Comparison of ENCODE assay signal across 9 cellular contexts in genomic region chr2:73877071-73877802, GRCh38. TPM values are rescaled to one million over a fixed set of nuclear protein-coding genes. Genes with fewer than 3 reads are reported as not detected.
DNase-seq lines count a peak whose midpoint lies in the region; ATAC-seq and TF ChIP-seq lines count a peak whose summit lies in the region.
"Had no signal": no experiment of that assay in that cellular context is flagged by ENCODE, and none has a peak within 500 bp of the region (broad histone marks: within the 10 kb centered on the region; RNA-seq: fewer than 3 reads in every experiment).

No MANE protein-coding gene starts in this region.

- H2BK15ac ChIP-seq in H9 (ENCODE audit: low read depth, low read length), result no peak overlapping the region

- H2BK12ac ChIP-seq in H9 (ENCODE audit: insufficient read length, low read depth, low read length), result no peak overlapping the region

- H4K20me1 ChIP-seq in Loucy (ENCODE audit: insufficient read depth, low read length, poor library complexity, severe bottlenecking) (no peaks in the 10 kb centered on the region), H9 (ENCODE audit: control insufficient read depth, insufficient read depth, insufficient read length) (no peaks in the 10 kb centered on the region)

- no peak overlapping the region for H2BK120ac ChIP-seq in H9 (ENCODE audit: low read depth, low read length, poor library complexity, severe bottlenecking)

- ATAC-seq in naive thymus-derived CD4-positive, alpha-beta T cell, result peak; percentile 74

- H3K18ac ChIP-seq in H9 (ENCODE audit: insufficient read length, low read depth, low read length), result no peak overlapping the region

- H3K4me2 ChIP-seq in Loucy (ENCODE audit: low read depth, low read length, poor library complexity, severe bottlenecking), result no peak overlapping the region
- no peak overlapping the region for H3K4me2 ChIP-seq in H9 (ENCODE audit: insufficient read depth, insufficient read length, low read length)

- H2BK5ac ChIP-seq in H9 (ENCODE audit: insufficient read length, low read length), result no peak overlapping the region

- no peak overlapping the region for H4K8ac ChIP-seq in H9 (replicated peaks; ENCODE audit: insufficient read length, low read depth, low read length)

- CTCF ChIA-PET in naive thymus-derived CD4-positive, alpha-beta T cell (lab: Charles Lee), result no interaction called here
- CTCF ChIA-PET in activated CD4-positive, alpha-beta memory T cell treated with anti-CD3 and anti-CD28 coated beads for 36 hours (lab: Charles Lee), result no interaction called here

- H3K36me3 Mint-ChIP-seq in naive thymus-derived CD4-positive, alpha-beta T cell, result peaks cover 0 to 8% (median 4%) of the 10 kb centered on the region in 5 donors
- no peaks in the 10 kb centered on the region for H3K36me3 Mint-ChIP-seq in activated CD4-positive, alpha-beta memory T cell treated with anti-CD3 and anti-CD28 coated beads for 36 hours
- no peaks in the 10 kb centered on the region for H3K36me3 Mint-ChIP-seq in H9 (ENCODE audit: insufficient read depth in 1 of 3, low read depth in 3 of 3)

- H3K23me2 ChIP-seq in H9 (ENCODE audit: insufficient read length, low read depth, low read length, poor library complexity, severe bottlenecking), result no peaks in the 10 kb centered on the region

- peak overlapping the region; percentile 47; the same call in 1 of the 2 replicates for H2AFZ ChIP-seq in Loucy (ENCODE audit: low read length)
- H2AFZ ChIP-seq in H9 (ENCODE audit: low read length), result no peak overlapping the region

- H3K27ac Mint-ChIP-seq in naive thymus-derived CD4-positive, alpha-beta T cell, result no peak overlapping the region
- H3K27ac Mint-ChIP-seq in activated CD4-positive, alpha-beta memory T cell treated with anti-CD3 and anti-CD28 coated beads for 36 hours, result no peak overlapping the region
- no peak overlapping the region for H3K27ac Mint-ChIP-seq in H9

- intact Hi-C loops in naive thymus-derived CD4-positive, alpha-beta T cell (cut with micrococcal nuclease), result no loop called here
- intact Hi-C loops in activated CD4-positive, alpha-beta memory T cell treated with anti-CD3 and anti-CD28 coated beads for 36 hours (cut with micrococcal nuclease), result no loop called here

- no peak overlapping the region for H3K56ac ChIP-seq in H9 (ENCODE audit: insufficient read length, low read depth, low read length)

- peaks cover 0 to 9% (median 0%) of the 10 kb centered on the region in 7 donors for H3K4me1 Mint-ChIP-seq in naive thymus-derived CD4-positive, alpha-beta T cell
- H3K4me1 Mint-ChIP-seq in activated CD4-positive, alpha-beta memory T cell treated with anti-CD3 and anti-CD28 coated beads for 36 hours (ENCODE audit: low read depth), result no peaks in the 10 kb centered on the region
- H3K4me1 Mint-ChIP-seq in H9, result no peaks in the 10 kb centered on the region

- no peak overlapping the region for H3K23ac ChIP-seq in H9 (ENCODE audit: insufficient read length, low read depth, low read length)

- POLR2A ChIA-PET in naive thymus-derived CD4-positive, alpha-beta T cell (lab: Charles Lee), result no interaction called here
- POLR2A ChIA-PET in activated CD4-positive, alpha-beta memory T cell treated with anti-CD3 and anti-CD28 coated beads for 36 hours (lab: Charles Lee), result no interaction called here

- no peak overlapping the region for H3K27ac ChIP-seq in naive thymus-derived CD4-positive, alpha-beta T cell (ENCODE audit: low read depth, low read length)
- no peak overlapping the region for H3K27ac ChIP-seq in H9 (ENCODE audit: insufficient read length, low read depth, low read length)

- H2BK20ac ChIP-seq in H9 (ENCODE audit: low read depth, low read length, poor library complexity, severe bottlenecking), result no peak overlapping the region

- H3K27me3 ChIP-seq in Loucy (ENCODE audit: insufficient read depth, low read length, poor library complexity, severe bottlenecking) (no peaks in the 10 kb centered on the region), H9 (ENCODE audit: insufficient read depth, low read length) (no peaks in the 10 kb centered on the region)
- no peaks in the 10 kb centered on the region for H3K27me3 ChIP-seq in naive thymus-derived CD4-positive, alpha-beta T cell (ENCODE audit: control insufficient read depth in 2 of 2, insufficient read depth in 2 of 2, low read length in 2 of 2)

- H3K14ac ChIP-seq in H9 (ENCODE audit: insufficient read depth, low read length), result no peak overlapping the region

- H3K4me1 ChIP-seq in Loucy (ENCODE audit: insufficient read depth, low read length, poor library complexity, severe bottlenecking), result no peaks in the 10 kb centered on the region
- H3K4me1 ChIP-seq in naive thymus-derived CD4-positive, alpha-beta T cell (ENCODE audit: control insufficient read depth in 2 of 2, insufficient read depth in 2 of 2, low read length in 2 of 2), result no peaks in the 10 kb centered on the region
- no peaks in the 10 kb centered on the region for H3K4me1 ChIP-seq in H9 (ENCODE audit: insufficient read depth, low read length)

- no peak overlapping the region for H2AK5ac ChIP-seq in H9 (ENCODE audit: insufficient read length, low read length)

- DNase-seq in GF-D8 (lab: John Stamatoyannopoulos, UW), result peak; percentile 37
- peak; percentile 9 for DNase-seq in RPMI8226
- no peak for DNase-seq in naive thymus-derived CD4-positive, alpha-beta T cell
- no peak for DNase-seq in activated CD4-positive, alpha-beta T cell treated with anti-CD3 and anti-CD28 coated beads for 4 hours
- DNase-seq in activated CD4-positive, alpha-beta memory T cell treated with anti-CD3 and anti-CD28 coated beads for 36 hours, result no peak
- DNase-seq in stimulated activated CD4-positive, alpha-beta T cell treated with anti-CD3 and anti-CD28 coated beads, Interleukin-1b, Interleukin-23, amount 100 ng/mL, for 48 hours, result no peak
- no peak for DNase-seq in H9
- DNase-seq: kidney glomerular epithelial cell had no signal

- H3T11ph ChIP-seq in H9 (ENCODE audit: low read length), result no peak overlapping the region

- no peaks in the 10 kb centered on the region for H3K9me2 ChIP-seq in Loucy (replicated peaks; ENCODE audit: low read depth, low read length)

- no peak for TF ChIP-seq CTCF in Loucy (conservative IDR thresholded peaks at IDR 0.05; ENCODE audit: low read length)
- no peak for TF ChIP-seq CTCF in H9 (conservative IDR thresholded peaks at IDR 0.05)

- no peaks in the 10 kb centered on the region for H3K9me3 ChIP-seq in Loucy (ENCODE audit: insufficient read depth, low read depth, low read length)
- H3K9me3 ChIP-seq in naive thymus-derived CD4-positive, alpha-beta T cell (ENCODE audit: control insufficient read depth in 2 of 3, low read length in 3 of 3), result no peaks in the 10 kb centered on the region
- H3K9me3 ChIP-seq in H9 (ENCODE audit: control insufficient read depth, low read depth, low read length), result no peaks in the 10 kb centered on the region

- H3K9ac ChIP-seq in Loucy (ENCODE audit: low read depth, low read length, poor library complexity, severe bottlenecking), result no peak overlapping the region
- no peak overlapping the region for H3K9ac ChIP-seq in H9 (ENCODE audit: extremely low read depth, insufficient read length, low read length)

- no peak overlapping the region for H3K4me3 Mint-ChIP-seq in naive thymus-derived CD4-positive, alpha-beta T cell
- H3K4me3 Mint-ChIP-seq in activated CD4-positive, alpha-beta memory T cell treated with anti-CD3 and anti-CD28 coated beads for 36 hours, result no peak overlapping the region
- H3K4me3 Mint-ChIP-seq in H9, result no peak overlapping the region

- no peaks in the 10 kb centered on the region for H3K36me3 ChIP-seq in Loucy (ENCODE audit: insufficient read depth, low read length)
- no peaks in the 10 kb centered on the region for H3K36me3 ChIP-seq in naive thymus-derived CD4-positive, alpha-beta T cell (ENCODE audit: control insufficient read depth in 2 of 3, insufficient read depth in 3 of 3, low read length in 3 of 3)

- H3K79me2 ChIP-seq in Loucy (ENCODE audit: insufficient read depth, low read length) (no peaks in the 10 kb centered on the region), H9 (ENCODE audit: insufficient read depth, low read length) (no peaks in the 10 kb centered on the region)

- no peak overlapping the region for H4K91ac ChIP-seq in H9 (ENCODE audit: insufficient read length, low read depth, low read length)

- no peaks in the 10 kb centered on the region for H3F3A ChIP-seq in Loucy (ENCODE audit: low read depth)

- H3K9me3 Mint-ChIP-seq in naive thymus-derived CD4-positive, alpha-beta T cell, result no peaks in the 10 kb centered on the region
- H3K9me3 Mint-ChIP-seq in activated CD4-positive, alpha-beta memory T cell treated with anti-CD3 and anti-CD28 coated beads for 36 hours, result no peaks in the 10 kb centered on the region
- H3K9me3 Mint-ChIP-seq in H9, result no peaks in the 10 kb centered on the region

- H3K4me3 ChIP-seq in Loucy (ENCODE audit: low read length, poor library complexity, severe bottlenecking), result no peak overlapping the region
- H3K4me3 ChIP-seq in naive thymus-derived CD4-positive, alpha-beta T cell (ENCODE audit: low read length), result no peak overlapping the region

- no CpG with 5 or more reads among the region's 9 CpGs for WGBS in H9 (ENCODE audit: extremely low coverage, insufficient read length, low lambda C conversion rate)

- peaks cover 0 to 3% (median 0%) of the 10 kb centered on the region in 5 donors for H3K27me3 Mint-ChIP-seq in naive thymus-derived CD4-positive, alpha-beta T cell
- no peaks in the 10 kb centered on the region for H3K27me3 Mint-ChIP-seq in activated CD4-positive, alpha-beta memory T cell treated with anti-CD3 and anti-CD28 coated beads for 36 hours
- H3K27me3 Mint-ChIP-seq in H9 (ENCODE audit: low read depth), result peaks cover 3% of the 10 kb centered on the region; the same call in 1 of the 2 replicates

- H4K5ac ChIP-seq in H9 (ENCODE audit: insufficient read length, low read depth, low read length), result no peak overlapping the region

- no peak overlapping the region for H3K4ac ChIP-seq in H9 (ENCODE audit: low read depth, low read length)

- H3K79me1 ChIP-seq in H9 (ENCODE audit: insufficient read depth, low read depth, low read length, poor library complexity, severe bottlenecking), result no peaks in the 10 kb centered on the region

RNA-seq across cellular contexts. Expression of gene ACTG2, which starts 15.6 kb away (rescaled TPM):
- total RNA-seq in naive thymus-derived CD4-positive, alpha-beta T cell, result not detected
- not detected for polyA plus RNA-seq in naive thymus-derived CD4-positive, alpha-beta T cell
- total RNA-seq in activated CD4-positive, alpha-beta memory T cell treated with anti-CD3 and anti-CD28 coated beads for 36 hours, result not detected
- total RNA-seq in H9 (2021), result 1.4 and 1.5 TPM in 2 replicates

RNA-seq across cellular contexts. Expression of gene STAMBP, which starts 48.5 kb away (rescaled TPM):
- 10 to 100 TPM; 22.2 to 44.5 (median 32.9) TPM for total RNA-seq in naive thymus-derived CD4-positive, alpha-beta T cell
- 10 to 100 TPM; 38.1 to 38.8 TPM for polyA plus RNA-seq in naive thymus-derived CD4-positive, alpha-beta T cell
- total RNA-seq in activated CD4-positive, alpha-beta memory T cell treated with anti-CD3 and anti-CD28 coated beads for 36 hours, result 10 to 100 TPM; 79.9 to 85.3 TPM
- 45.2 and 45.5 TPM in 2 replicates for total RNA-seq in H9 (2021)

RNA-seq across cellular contexts. Expression of gene DGUOK, which starts 49.4 kb away (rescaled TPM):
- 10 to 100 TPM; 43.1 to 73.9 (median 65.8) TPM for total RNA-seq in naive thymus-derived CD4-positive, alpha-beta T cell
- 100 to 1,000 TPM; 207 to 220 TPM for polyA plus RNA-seq in naive thymus-derived CD4-positive, alpha-beta T cell
- 100 to 1,000 TPM; 101 to 102 TPM for total RNA-seq in activated CD4-positive, alpha-beta memory T cell treated with anti-CD3 and anti-CD28 coated beads for 36 hours
- total RNA-seq in H9 (2021), result 95.0 and 98.5 TPM in 2 replicates

Comparison
In these comparisons a context has a peak if more than half of its experiments do, and no peak if none do; other contexts are left out.
1. DNase-seq: peak in GF-D8 (single experiment) and RPMI8226 (single experiment); none in naive thymus-derived CD4-positive, alpha-beta T cell (0 of 9), activated CD4-positive, alpha-beta T cell treated with anti-CD3 and anti-CD28 coated beads for 4 hours (0 of 2), activated CD4-positive, alpha-beta memory T cell treated with anti-CD3 and anti-CD28 coated beads for 36 hours (single experiment), stimulated activated CD4-positive, alpha-beta T cell treated with anti-CD3 and anti-CD28 coated beads, Interleukin-1b, Interleukin-23, amount 100 ng/mL, for 48 hours (single experiment) and H9 (single experiment).